ENCODE assay signal across 13 cellular contexts in the genomic region with DNA sequence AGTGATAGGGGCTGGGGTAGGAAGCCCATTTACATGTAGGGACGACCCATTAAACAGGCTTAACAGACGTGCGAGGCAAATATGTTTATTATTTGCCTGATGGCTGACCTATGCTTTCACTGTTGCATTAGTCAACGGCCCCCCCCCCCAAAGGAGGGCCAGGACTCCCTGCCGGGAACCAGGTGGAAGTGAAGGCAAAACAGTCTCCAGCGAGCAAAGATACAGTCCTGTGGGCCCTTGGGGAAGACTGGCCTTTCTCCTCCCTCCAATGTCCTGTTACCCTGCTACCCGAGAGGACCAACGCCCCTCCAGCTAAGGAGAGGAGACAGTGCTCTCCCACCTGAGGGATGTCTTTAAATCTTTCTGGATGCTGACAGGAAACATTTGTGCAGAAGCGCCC.
"Had no signal": no experiment of that assay in that cellular context is flagged by ENCODE, and none has a peak within 500 bp of the region (broad histone marks: within the 10 kb centered on the region; RNA-seq: fewer than 3 reads in every experiment).

No MANE protein-coding gene starts in this region.

- DNase-seq: activated CD8-positive, alpha-beta T cell treated with anti-CD3 and anti-CD28 coated beads for 36 hours; activated naive CD4-positive, alpha-beta T cell treated with anti-CD3 and anti-CD28 coated beads for 36 hours; dorsolateral prefrontal cortex; islet precursor cell; left lung; natural killer cell; stimulated activated CD4-positive, alpha-beta T cell treated with anti-CD3 and anti-CD28 coated beads, Interleukin-2, amount 100 ng/mL, for 48 hours; stimulated activated naive CD8-positive, alpha-beta T cell treated with anti-CD3 and anti-CD28 coated beads, Interleukin-15, Interleukin-2, amounts not matched to agents 100 U/mL and 50 U/mL, for 24 hours; T1000; upper lobe of left lung had no signal

- ATAC-seq: activated CD8-positive, alpha-beta T cell treated with anti-CD3 and anti-CD28 coated beads for 36 hours; activated T-helper 17 cell treated with anti-CD3 and anti-CD28 coated beads, Interleukin-2, amount 50 U/mL, for 72 hours; esophagus mucosa; left lung; natural killer cell; stimulated activated naive CD8-positive, alpha-beta T cell treated with anti-CD3 and anti-CD28 coated beads, Interleukin-15, Interleukin-2, amounts not matched to agents 100 U/mL and 50 U/mL, for 24 hours had no signal

- H3K27ac ChIP-seq: dorsolateral prefrontal cortex, left lung, suprapubic skin, upper lobe of left lung had no signal

- H3K36me3 ChIP-seq: left lung, suprapubic skin, upper lobe of left lung had no signal

- H3K4me3 ChIP-seq: dorsolateral prefrontal cortex, left lung, suprapubic skin, upper lobe of left lung had no signal

- H3K9me3 ChIP-seq: left lung, suprapubic skin, upper lobe of left lung had no signal
